In the genomic region with DNA sequence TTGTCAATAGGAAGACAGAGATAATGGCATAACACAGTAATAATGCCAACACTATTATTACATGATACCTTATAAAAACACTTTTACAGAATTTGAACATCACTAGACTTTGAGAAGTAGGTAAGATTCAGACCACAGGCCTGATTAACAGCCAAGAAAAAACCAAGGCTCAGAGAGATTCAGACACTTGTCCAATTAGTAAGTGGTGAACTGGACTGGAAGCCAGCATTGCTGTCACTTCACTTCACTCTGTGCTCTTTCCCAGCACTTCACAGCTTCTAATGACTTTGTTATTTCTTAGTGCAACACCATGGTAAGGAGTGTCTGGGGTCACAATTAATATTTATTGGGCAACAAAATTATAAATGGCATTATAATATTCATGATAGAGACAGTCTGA, we compare ENCODE assay signal across 8 cellular contexts.
"Had no signal": no experiment of that assay in that cellular context is flagged by ENCODE, and none has a peak within 500 bp of the region (broad histone marks: within the 10 kb centered on the region; RNA-seq: fewer than 3 reads in every experiment).

No MANE protein-coding gene starts in this region.

- DNase-seq: GDM1, GF-D8 had no signal

- H3K4me3 ChIP-seq: GM12878 had no signal

- FAIRE-seq: G401.6, GM12878, GM12891, GM12892, GM18507, GM19239 had no signal

- ATAC-seq: GM12878 had no signal
